Comparison of ENCODE assay signal across 1 cellular context in genomic region chr20:20683020-20683419, GRCh38.
TF ChIP-seq lines count a peak whose summit lies in the region.

No MANE protein-coding gene starts in this region.

TF ChIP-seq in HepG2, 621 proteins besides CTCF, POLR2A, EP300 and RAD21:
- no peak for TF ChIP-seq ZNF615 (CRISPR knock-in tag; IDR thresholded peaks at IDR 0.05; ENCODE audit: borderline replicate concordance)
- no peak for TF ChIP-seq RARG (CRISPR knock-in tag; IDR thresholded peaks at IDR 0.05; ENCODE audit: low read depth)
- TF ChIP-seq KLF16 (CRISPR knock-in tag; IDR thresholded peaks at IDR 0.05) = no peak
- TF ChIP-seq ZNF180 (CRISPR knock-in tag; IDR thresholded peaks at IDR 0.05; ENCODE audit: borderline replicate concordance, low read depth) = no peak
- TF ChIP-seq ZNF350 (CRISPR knock-in tag; IDR thresholded peaks at IDR 0.05; ENCODE audit: borderline replicate concordance, low read depth) = no peak
- TF ChIP-seq ZNF382 (CRISPR knock-in tag; IDR thresholded peaks at IDR 0.05; ENCODE audit: borderline replicate concordance) = no peak
- TF ChIP-seq TCF7L2 (IDR thresholded peaks at IDR 0.05; ENCODE audit: low read depth, low read length) = no peak
- no peak for TF ChIP-seq HMGXB3 (CRISPR knock-in tag; IDR thresholded peaks at IDR 0.05; ENCODE audit: borderline replicate concordance)
- TF ChIP-seq KDM2A (CRISPR knock-in tag; IDR thresholded peaks at IDR 0.05; ENCODE audit: borderline replicate concordance, low read depth) = no peak
- no peak for TF ChIP-seq ETV5 (CRISPR knock-in tag; IDR thresholded peaks at IDR 0.05; ENCODE audit: borderline replicate concordance)
- no peak for TF ChIP-seq ADNP (CRISPR knock-in tag; IDR thresholded peaks at IDR 0.05)
